1 cellular context compared by ENCODE assay signal in the genomic region with DNA sequence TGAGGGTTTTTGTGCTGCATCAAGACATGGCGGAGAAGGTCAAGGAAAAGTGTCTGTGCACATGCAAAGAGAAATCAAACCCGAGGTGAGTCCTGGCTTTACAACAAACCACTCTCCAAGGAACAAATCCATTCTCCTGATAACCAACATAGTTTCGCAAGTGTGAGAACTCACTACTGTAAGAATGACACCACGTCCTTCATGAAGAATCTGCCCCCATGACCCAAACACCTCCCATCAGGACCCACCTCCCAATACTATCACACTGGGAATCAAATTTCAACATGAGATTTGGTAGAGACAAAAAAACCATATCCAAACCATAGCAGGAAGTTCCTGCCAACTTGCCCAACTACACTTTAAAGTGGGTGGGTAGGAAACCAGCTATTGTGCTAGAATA.
TF ChIP-seq lines count a peak whose summit lies in the region.

No MANE protein-coding gene starts in this region.

TF ChIP-seq in GM23338, 12 proteins besides CTCF, POLR2A, EP300 and RAD21 (continued from another document):
- TF ChIP-seq, protein P1, sequence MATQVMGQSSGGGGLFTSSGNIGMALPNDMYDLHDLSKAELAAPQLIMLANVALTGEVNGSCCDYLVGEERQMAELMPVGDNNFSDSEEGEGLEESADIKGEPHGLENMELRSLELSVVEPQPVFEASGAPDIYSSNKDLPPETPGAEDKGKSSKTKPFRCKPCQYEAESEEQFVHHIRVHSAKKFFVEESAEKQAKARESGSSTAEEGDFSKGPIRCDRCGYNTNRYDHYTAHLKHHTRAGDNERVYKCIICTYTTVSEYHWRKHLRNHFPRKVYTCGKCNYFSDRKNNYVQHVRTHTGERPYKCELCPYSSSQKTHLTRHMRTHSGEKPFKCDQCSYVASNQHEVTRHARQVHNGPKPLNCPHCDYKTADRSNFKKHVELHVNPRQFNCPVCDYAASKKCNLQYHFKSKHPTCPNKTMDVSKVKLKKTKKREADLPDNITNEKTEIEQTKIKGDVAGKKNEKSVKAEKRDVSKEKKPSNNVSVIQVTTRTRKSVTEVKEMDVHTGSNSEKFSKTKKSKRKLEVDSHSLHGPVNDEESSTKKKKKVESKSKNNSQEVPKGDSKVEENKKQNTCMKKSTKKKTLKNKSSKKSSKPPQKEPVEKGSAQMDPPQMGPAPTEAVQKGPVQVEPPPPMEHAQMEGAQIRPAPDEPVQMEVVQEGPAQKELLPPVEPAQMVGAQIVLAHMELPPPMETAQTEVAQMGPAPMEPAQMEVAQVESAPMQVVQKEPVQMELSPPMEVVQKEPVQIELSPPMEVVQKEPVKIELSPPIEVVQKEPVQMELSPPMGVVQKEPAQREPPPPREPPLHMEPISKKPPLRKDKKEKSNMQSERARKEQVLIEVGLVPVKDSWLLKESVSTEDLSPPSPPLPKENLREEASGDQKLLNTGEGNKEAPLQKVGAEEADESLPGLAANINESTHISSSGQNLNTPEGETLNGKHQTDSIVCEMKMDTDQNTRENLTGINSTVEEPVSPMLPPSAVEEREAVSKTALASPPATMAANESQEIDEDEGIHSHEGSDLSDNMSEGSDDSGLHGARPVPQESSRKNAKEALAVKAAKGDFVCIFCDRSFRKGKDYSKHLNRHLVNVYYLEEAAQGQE (IDR thresholded peaks at IDR 0.05; ENCODE audit: unreplicated experiment) = no peak
- TF ChIP-seq POLR2AphosphoS5 (IDR thresholded peaks at IDR 0.05; ENCODE audit: low read depth) (no peak), NANOG (IDR thresholded peaks at IDR 0.05; ENCODE audit: borderline replicate concordance) (no peak), ZNF114 (CRISPR knock-in tag; IDR thresholded peaks at IDR 0.05) (no peak), ZNF331 (CRISPR knock-in tag; IDR thresholded peaks at IDR 0.05; ENCODE audit: low read depth) (no peak), EZH2phosphoT487 (IDR thresholded peaks at IDR 0.05; ENCODE audit: unreplicated experiment) (no peak), EZH2 (IDR thresholded peaks at IDR 0.05; ENCODE audit: low read depth, unreplicated experiment) (no peak)
- TF ChIP-seq, protein P2, sequence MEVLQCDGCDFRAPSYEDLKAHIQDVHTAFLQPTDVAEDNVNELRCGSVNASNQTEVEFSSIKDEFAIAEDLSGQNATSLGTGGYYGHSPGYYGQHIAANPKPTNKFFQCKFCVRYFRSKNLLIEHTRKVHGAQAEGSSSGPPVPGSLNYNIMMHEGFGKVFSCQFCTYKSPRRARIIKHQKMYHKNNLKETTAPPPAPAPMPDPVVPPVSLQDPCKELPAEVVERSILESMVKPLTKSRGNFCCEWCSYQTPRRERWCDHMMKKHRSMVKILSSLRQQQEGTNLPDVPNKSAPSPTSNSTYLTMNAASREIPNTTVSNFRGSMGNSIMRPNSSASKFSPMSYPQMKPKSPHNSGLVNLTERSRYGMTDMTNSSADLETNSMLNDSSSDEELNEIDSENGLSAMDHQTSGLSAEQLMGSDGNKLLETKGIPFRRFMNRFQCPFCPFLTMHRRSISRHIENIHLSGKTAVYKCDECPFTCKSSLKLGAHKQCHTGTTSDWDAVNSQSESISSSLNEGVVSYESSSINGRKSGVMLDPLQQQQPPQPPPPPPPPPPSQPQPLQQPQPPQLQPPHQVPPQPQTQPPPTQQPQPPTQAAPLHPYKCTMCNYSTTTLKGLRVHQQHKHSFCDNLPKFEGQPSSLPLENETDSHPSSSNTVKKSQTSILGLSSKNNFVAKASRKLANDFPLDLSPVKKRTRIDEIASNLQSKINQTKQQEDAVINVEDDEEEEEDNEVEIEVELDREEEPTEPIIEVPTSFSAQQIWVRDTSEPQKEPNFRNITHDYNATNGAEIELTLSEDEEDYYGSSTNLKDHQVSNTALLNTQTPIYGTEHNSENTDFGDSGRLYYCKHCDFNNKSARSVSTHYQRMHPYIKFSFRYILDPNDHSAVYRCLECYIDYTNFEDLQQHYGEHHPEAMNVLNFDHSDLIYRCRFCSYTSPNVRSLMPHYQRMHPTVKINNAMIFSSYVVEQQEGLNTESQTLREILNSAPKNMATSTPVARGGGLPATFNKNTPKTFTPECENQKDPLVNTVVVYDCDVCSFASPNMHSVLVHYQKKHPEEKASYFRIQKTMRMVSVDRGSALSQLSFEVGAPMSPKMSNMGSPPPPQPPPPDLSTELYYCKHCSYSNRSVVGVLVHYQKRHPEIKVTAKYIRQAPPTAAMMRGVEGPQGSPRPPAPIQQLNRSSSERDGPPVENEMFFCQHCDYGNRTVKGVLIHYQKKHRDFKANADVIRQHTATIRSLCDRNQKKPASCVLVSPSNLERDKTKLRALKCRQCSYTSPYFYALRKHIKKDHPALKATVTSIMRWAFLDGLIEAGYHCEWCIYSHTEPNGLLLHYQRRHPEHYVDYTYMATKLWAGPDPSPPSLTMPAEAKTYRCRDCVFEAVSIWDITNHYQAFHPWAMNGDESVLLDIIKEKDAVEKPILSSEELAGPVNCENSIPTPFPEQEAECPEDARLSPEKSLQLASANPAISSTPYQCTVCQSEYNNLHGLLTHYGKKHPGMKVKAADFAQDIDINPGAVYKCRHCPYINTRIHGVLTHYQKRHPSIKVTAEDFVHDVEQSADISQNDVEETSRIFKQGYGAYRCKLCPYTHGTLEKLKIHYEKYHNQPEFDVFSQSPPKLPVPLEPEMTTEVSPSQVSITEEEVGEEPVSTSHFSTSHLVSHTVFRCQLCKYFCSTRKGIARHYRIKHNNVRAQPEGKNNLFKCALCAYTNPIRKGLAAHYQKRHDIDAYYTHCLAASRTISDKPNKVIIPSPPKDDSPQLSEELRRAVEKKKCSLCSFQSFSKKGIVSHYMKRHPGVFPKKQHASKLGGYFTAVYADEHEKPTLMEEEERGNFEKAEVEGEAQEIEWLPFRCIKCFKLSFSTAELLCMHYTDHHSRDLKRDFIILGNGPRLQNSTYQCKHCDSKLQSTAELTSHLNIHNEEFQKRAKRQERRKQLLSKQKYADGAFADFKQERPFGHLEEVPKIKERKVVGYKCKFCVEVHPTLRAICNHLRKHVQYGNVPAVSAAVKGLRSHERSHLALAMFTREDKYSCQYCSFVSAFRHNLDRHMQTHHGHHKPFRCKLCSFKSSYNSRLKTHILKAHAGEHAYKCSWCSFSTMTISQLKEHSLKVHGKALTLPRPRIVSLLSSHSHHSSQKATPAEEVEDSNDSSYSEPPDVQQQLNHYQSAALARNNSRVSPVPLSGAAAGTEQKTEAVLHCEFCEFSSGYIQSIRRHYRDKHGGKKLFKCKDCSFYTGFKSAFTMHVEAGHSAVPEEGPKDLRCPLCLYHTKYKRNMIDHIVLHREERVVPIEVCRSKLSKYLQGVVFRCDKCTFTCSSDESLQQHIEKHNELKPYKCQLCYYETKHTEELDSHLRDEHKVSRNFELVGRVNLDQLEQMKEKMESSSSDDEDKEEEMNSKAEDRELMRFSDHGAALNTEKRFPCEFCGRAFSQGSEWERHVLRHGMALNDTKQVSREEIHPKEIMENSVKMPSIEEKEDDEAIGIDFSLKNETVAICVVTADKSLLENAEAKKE (CRISPR knock-in tag; IDR thresholded peaks at IDR 0.05) = no peak
TF ChIP-seq in GM23338: peak in this region for 0.
